ENCODE assay signal across 11 cellular contexts in genomic region chr17:50270430-50271172, GRCh38. TPM values are rescaled to one million over a fixed set of nuclear protein-coding genes. Genes with fewer than 3 reads are reported as not detected.
A peak's percentile ranks its signal among the peaks of the same experiment; 100 is the strongest.
DNase-seq lines count a peak whose midpoint lies in the region; ATAC-seq, FAIRE-seq and TF ChIP-seq lines count a peak whose summit lies in the region.
"Had no signal": no experiment of that assay in that cellular context is flagged by ENCODE, and none has a peak within 500 bp of the region (broad histone marks: within the 10 kb centered on the region; RNA-seq: fewer than 3 reads in every experiment).

No MANE protein-coding gene starts in this region.

- no peak overlapping the region for H3K4me2 ChIP-seq in GM12878 (ENCODE audit: control insufficient read depth, insufficient read depth)

- H3K36me3 ChIP-seq in GM12878 (ENCODE audit: control insufficient read depth in 2 of 2, insufficient read depth in 2 of 2, low read length in 1 of 2) (no peaks in the 10 kb centered on the region), thoracic aorta (no peaks in the 10 kb centered on the region)

- H3K27me3 ChIP-seq in GM12878 (replicated peaks in 1 of 2; ENCODE audit: control insufficient read depth in 2 of 2, insufficient read depth in 2 of 2, low read length in 1 of 2) = no peaks in the 10 kb centered on the region
- H3K27me3 ChIP-seq in thoracic aorta (replicated peaks; ENCODE audit: insufficient read depth) = peaks cover 4% of the 10 kb centered on the region

- TF ChIP-seq RAD21 in GM12878 (IDR thresholded peaks at IDR 0.05; ENCODE audit: insufficient read depth, low read depth, low read length) = no peak

- FAIRE-seq in GM12878 (lab: Jason Lieb, UNC) (no peak), HTR-8/SVneo (lab: Jason Lieb, UNC) (no peak)
- FAIRE-seq: A204.1, frontal cortex had no signal

- H4K20me1 ChIP-seq in GM12878 (ENCODE audit: control insufficient read depth, insufficient read depth) = no peaks in the 10 kb centered on the region

- DNase-seq in NCI-H1694 treated with DMSO at 0.1 percent for 48 hours (lab: John Stamatoyannopoulos, UW) (peak; percentile 52), NCI-H1694 (lab: John Stamatoyannopoulos, UW) (no peak), GM12878 (ENCODE audit: low read depth, low spot score) (no peak), iPS-NIHi7 (ENCODE audit: extremely low spot score) (peak; percentile 29), thoracic aorta (ENCODE audit: low spot score) (no peak), HTR-8/SVneo (ENCODE audit: insufficient read length, low spot score) (no peak), NCI-H1092 treated with DMSO at 0.1 percent for 48 hours (lab: John Stamatoyannopoulos, UW) (no peak), NAMALWA (ENCODE audit: low spot score) (no peak)

- peak; percentile 13 for ATAC-seq in GM12878
- no peak for ATAC-seq in thoracic aorta (ENCODE audit: insufficient number of reproducible peaks, low FRiP score, low read depth)

- in situ Hi-C loops in GM12878 (cut with MboI) = loop anchor here (5.0 kb wide), 1 partner anchor 63 kb away; no protein-coding TSS in a partner anchor

- POLR2A ChIA-PET in GM12878 (lab: Charles Lee) = interaction anchor here (0.5 kb wide), 1 partner anchor 208 kb away, joined by 6 read pairs; no protein-coding TSS in a partner anchor

- no peaks in the 10 kb centered on the region; the same call in 1 of the 2 replicates for H3K4me1 ChIP-seq in GM12878 (ENCODE audit: control insufficient read depth, insufficient read depth, low read length)
- H3K4me1 ChIP-seq in thoracic aorta (ENCODE audit: control insufficient read depth in 1 of 2, low read depth in 2 of 2) = peaks cover 18 to 60% of the 10 kb centered on the region in 2 donors

- BruUV-seq in GM12878 (replicated peaks; lab: Mats Ljungman, UMichigan) = no TSS peak

- H3K9ac ChIP-seq in GM12878 (ENCODE audit: control insufficient read depth, insufficient read depth, low read length) = no peak overlapping the region

- H3K79me2 ChIP-seq in GM12878 (ENCODE audit: control insufficient read depth, insufficient read depth, low read length) = no peaks in the 10 kb centered on the region

- H3K9me3 ChIP-seq in GM12878 (replicated peaks; ENCODE audit: control insufficient read depth, insufficient read depth, low read length) (no peaks in the 10 kb centered on the region), thoracic aorta (no peaks in the 10 kb centered on the region)

- CTCF ChIA-PET in GM12878 (lab: Yijun Ruan, JAX) = interaction anchor here (0.6 to 19.2 kb wide), 12 partner anchors 18 to 183 kb away, joined by 3 to 298 read pairs (median 6); partner anchors contain the start of gene COL1A1

- H3K4me3 ChIP-seq in GM12878 (no peak overlapping the region), thoracic aorta (no peak overlapping the region)

- TF ChIP-seq EP300 in GM12878 (IDR thresholded peaks at IDR 0.05; ENCODE audit: borderline replicate concordance in 1 of 2, control insufficient read depth in 1 of 2, low read depth in 2 of 2, low read length in 2 of 2) = no peak

- WGBS in GM12878 (ENCODE audit: insufficient coverage, insufficient replicate concordance, low lambda C conversion rate, missing lambda C conversion rate) = 45% methylated on average over 19 of the region's 19 CpGs

- no peak for TF ChIP-seq POLR2A in GM12878 (IDR thresholded peaks at IDR 0.05; ENCODE audit: low read depth, low read length)

- SMC1A ChIA-PET in GM12878 (lab: Charles Lee; ENCODE audit: uncharacterized antibody, unreplicated experiment) = interaction anchor here (1.4 to 9.4 kb wide), 3 partner anchors 24 to 69 kb away, joined by 4 to 87 read pairs (median 71); partner anchors contain the start of gene COL1A1

- H2AFZ ChIP-seq in GM12878 (ENCODE audit: control insufficient read depth, low read depth, low read length) = no peak overlapping the region

- TF ChIP-seq CTCF in GM12878 (IDR thresholded peaks at IDR 0.05 in 2 of 3, conservative IDR thresholded peaks at IDR 0.05 in 1 of 3; ENCODE audit: control insufficient read depth in 2 of 3, extremely low read depth in 1 of 3, insufficient read depth in 1 of 3, low read depth in 3 of 3, low read length in 3 of 3) (no peak), thoracic aorta (IDR thresholded peaks at IDR 0.05) (no peak)

- intact Hi-C loops in GM12878 (cut with micrococcal nuclease; ENCODE audit: unreplicated experiment) = no loop called here

- RAD21 ChIA-PET in GM12878 (lab: Charles Lee; ENCODE audit: unreplicated experiment) = interaction anchor here (1.9 to 5.6 kb wide), 2 partner anchors 27 to 68 kb away, joined by 10 to 51 read pairs; partner anchors contain the start of gene COL1A1

- H3K27ac ChIP-seq in GM12878 (ENCODE audit: control insufficient read depth, insufficient read depth) (no peak overlapping the region), thoracic aorta (peak overlapping the region; percentile 13 to 44)

TF ChIP-seq in GM12878, 131 proteins besides CTCF, POLR2A, EP300 and RAD21 (continues in another document):
- TF ChIP-seq ZSCAN29 (IDR thresholded peaks at IDR 0.05) (no peak), SMARCA5 (IDR thresholded peaks at IDR 0.05) (no peak), CREB1 (IDR thresholded peaks at IDR 0.05; ENCODE audit: low read depth) (no peak), NBN (IDR thresholded peaks at IDR 0.05) (no peak), EGR1 (IDR thresholded peaks at IDR 0.05; ENCODE audit: borderline replicate concordance in 1 of 2, low read depth in 2 of 2, low read length in 2 of 2) (no peak), RAD51 (IDR thresholded peaks at IDR 0.05) (no peak), ZBED1 (IDR thresholded peaks at IDR 0.05; ENCODE audit: borderline replicate concordance) (no peak), RCOR1 (conservative IDR thresholded peaks at IDR 0.05; ENCODE audit: low read depth, low read length) (no peak), SREBF2 (IDR thresholded peaks at IDR 0.05; ENCODE audit: low read length) (no peak), KDM1A (IDR thresholded peaks at IDR 0.05; ENCODE audit: borderline replicate concordance) (no peak), EZH2 (IDR thresholded peaks at IDR 0.05; ENCODE audit: borderline replicate concordance, control insufficient read depth, low read depth, low read length) (no peak), ZNF592 (IDR thresholded peaks at IDR 0.05) (no peak)
- TF ChIP-seq, protein P1, sequence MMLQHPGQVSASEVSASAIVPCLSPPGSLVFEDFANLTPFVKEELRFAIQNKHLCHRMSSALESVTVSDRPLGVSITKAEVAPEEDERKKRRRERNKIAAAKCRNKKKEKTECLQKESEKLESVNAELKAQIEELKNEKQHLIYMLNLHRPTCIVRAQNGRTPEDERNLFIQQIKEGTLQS (IDR thresholded peaks at IDR 0.05; ENCODE audit: borderline replicate concordance, extremely low read depth, low read depth, low read length) = no peak

RNA-seq across cellular contexts. Expression of gene TMEM92, which starts 3.7 kb away (rescaled TPM):
- not detected in 2 replicates for total RNA-seq in GM12878 (2013; cell fraction: nucleolus; rRNA removed)
- total RNA-seq in GM12878 (2014; rRNA removed) (0.05 and 0.73 TPM in 2 replicates), GM12878 (2014; rRNA removed; fragmentation: Illumina TruSeq; extraction: Trizol) (0.14 and 0.27 TPM in 2 replicates), GM12878 (2021) (0.21 and 0.27 TPM in 2 replicates), thoracic aorta (1 to 10 TPM in 1 of 2 donors, under 1 TPM in 1; 0.28 to 1.4 TPM)
- not detected for polyA plus RNA-seq in GM12878 (2011; ENCODE audit: low read depth)
- polyA plus RNA-seq in GM12878 (2011; rRNA removed) (0.82 and 1.2 TPM in 2 replicates), GM12878 (2014; fragmentation: Illumina TruSeq; extraction: Trizol) (0.37 and 0.40 TPM in 2 replicates), GM12878 (2014; fragmentation: Nextera tagmentation; extraction: Ambion mirVana) (under 1 TPM; 0.16 to 0.22 TPM), GM12878 (2014; rRNA removed) (0.27 and 0.79 TPM in 2 replicates), GM12878 (2016; fragmentation: Nextera tagmentation; extraction: Ambion mirVana) (under 1 TPM; 0.11 to 0.56 TPM)
- 2.3 and 3.7 TPM in 2 replicates for polyA plus RNA-seq in GM12878 (2011; cell fraction: cytosol; rRNA removed)
- polyA plus RNA-seq in GM12878 (2011; cell fraction: nucleus; rRNA removed) = 1.3 and 2.1 TPM in 2 replicates
- polyA plus RNA-seq in GM12878 (2012) = 0.28 TPM in 1 of 2 replicates, not detected in the other
- 0.95 and 2.5 TPM in 2 replicates for polyA minus RNA-seq in GM12878 (2011; rRNA and poly(A)+ RNA removed)
- polyA minus RNA-seq in GM12878 (2011; cell fraction: cytosol; rRNA and poly(A)+ RNA removed) = 0.62 and 5.1 TPM in 2 replicates
- polyA minus RNA-seq in GM12878 (2011; cell fraction: nucleus; rRNA and poly(A)+ RNA removed) = 0.67 and 1.2 TPM in 2 replicates
- total RNA-seq: activated CD4-positive, alpha-beta T cell treated with anti-CD3 and anti-CD28 coated beads, Interleukin-2, amount 10 ng/mL, durations not matched to agents 7 days and 5 days; frontal cortex had no signal

Comparison
In these comparisons a context has a peak if more than half of its experiments do, and no peak if none do; other contexts are left out.
1. DNase-seq: peak in NCI-H1694 treated with DMSO at 0.1 percent for 48 hours (single experiment) and iPS-NIHi7 (single experiment); none in NCI-H1694 (single experiment), GM12878 (single experiment), thoracic aorta (single experiment), HTR-8/SVneo (single experiment), NCI-H1092 treated with DMSO at 0.1 percent for 48 hours (single experiment) and NAMALWA (single experiment).